Comparison of ENCODE assay signal across 8 cellular contexts in genomic region chr20:13995086-13995665, GRCh38. TPM values are rescaled to one million over a fixed set of nuclear protein-coding genes. Genes with fewer than 3 reads are reported as not detected.
DNase-seq lines count a peak whose midpoint lies in the region; ATAC-seq, FAIRE-seq and TF ChIP-seq lines count a peak whose summit lies in the region.

Gene MACROD2 (plus strand): TSS chr20:13995516.

- no peak within 1 kb of the TSS for H3K27ac Mint-ChIP-seq in activated T-helper 1 cell treated with anti-CD3 and anti-CD28 coated beads, Interleukin-12 subunit alpha, Interleukin-12 subunit beta, Interleukin-2, Interleukin-4 antibody, amounts not matched to agents 30 ng/mL and 10 ng/mL and 1 ng/mL, durations not matched to agents 14 hours and 24 hours and 36 hours
- H3K27ac Mint-ChIP-seq in natural killer cell treated with Interleukin-12 subunit alpha and Interleukin-12 subunit beta and Interleukin-15 and Interleukin-18, amount 100 ng/mL, for 72 hours = no peak within 1 kb of the TSS

- peak within 1 kb of the TSS; percentile 20 for H3K4me3 Mint-ChIP-seq in activated T-helper 1 cell treated with anti-CD3 and anti-CD28 coated beads, Interleukin-12 subunit alpha, Interleukin-12 subunit beta, Interleukin-2, Interleukin-4 antibody, amounts not matched to agents 30 ng/mL and 10 ng/mL and 1 ng/mL, durations not matched to agents 14 hours and 24 hours and 36 hours
- H3K4me3 Mint-ChIP-seq in natural killer cell treated with Interleukin-12 subunit alpha and Interleukin-12 subunit beta and Interleukin-15 and Interleukin-18, amount 100 ng/mL, for 72 hours = peak within 1 kb of the TSS; percentile 50

- peak within 1 kb of the TSS; percentile 76 to 91 (median 84) for H3K27ac ChIP-seq in stomach

- TF ChIP-seq EP300 in stomach (IDR thresholded peaks at IDR 0.05) = no peak

- TF ChIP-seq POLR2A in stomach (IDR thresholded peaks at IDR 0.05) = peak in 1 of 4 donors; percentile 49

- H3K4me1 ChIP-seq in stomach = peaks cover 3 to 36% (median 22%) of the 10 kb centered on the region in 4 donors

- H3K27me3 ChIP-seq in stomach = peaks cover 0 to 15% (median 0%) of the 10 kb centered on the region in 3 donors

- H3K9me3 ChIP-seq in stomach = peaks cover 5 to 28% (median 11%) of the 10 kb centered on the region in 4 donors

- WGBS in stomach, 5 donors = 2 to 5% (median 4%) methylated on average over 41 to 61 of the region's 61 CpGs

- peaks cover 13% of the 10 kb centered on the region for H3K27me3 Mint-ChIP-seq in activated T-helper 1 cell treated with anti-CD3 and anti-CD28 coated beads, Interleukin-12 subunit alpha, Interleukin-12 subunit beta, Interleukin-2, Interleukin-4 antibody, amounts not matched to agents 30 ng/mL and 10 ng/mL and 1 ng/mL, durations not matched to agents 14 hours and 24 hours and 36 hours (ENCODE audit: insufficient read depth)
- peaks cover 0 to 9% of the 10 kb centered on the region in 2 donors for H3K27me3 Mint-ChIP-seq in natural killer cell treated with Interleukin-12 subunit alpha and Interleukin-12 subunit beta and Interleukin-15 and Interleukin-18, amount 100 ng/mL, for 72 hours

- intact Hi-C loops in activated T-helper 1 cell treated with anti-CD3 and anti-CD28 coated beads, Interleukin-12 subunit alpha, Interleukin-12 subunit beta, Interleukin-2, Interleukin-4 antibody, amounts not matched to agents 30 ng/mL and 10 ng/mL and 1 ng/mL, durations not matched to agents 14 hours and 24 hours and 36 hours (cut with micrococcal nuclease) = no loop called here
- intact Hi-C loops in stomach (cut with DNase I; ENCODE audit: low total_unique reads) = no loop called here

- peaks cover 13% of the 10 kb centered on the region for H3K9me3 Mint-ChIP-seq in activated T-helper 1 cell treated with anti-CD3 and anti-CD28 coated beads, Interleukin-12 subunit alpha, Interleukin-12 subunit beta, Interleukin-2, Interleukin-4 antibody, amounts not matched to agents 30 ng/mL and 10 ng/mL and 1 ng/mL, durations not matched to agents 14 hours and 24 hours and 36 hours
- peaks cover 11% of the 10 kb centered on the region for H3K9me3 Mint-ChIP-seq in natural killer cell treated with Interleukin-12 subunit alpha and Interleukin-12 subunit beta and Interleukin-15 and Interleukin-18, amount 100 ng/mL, for 72 hours

- H3K36me3 ChIP-seq in stomach = no peaks in the 10 kb centered on the region

- peak; percentile 85 for ATAC-seq in HG03432 (IDR thresholded peaks at IDR 0.05; ENCODE audit: unreplicated experiment)
- peak; percentile 89 to 96 for ATAC-seq in natural killer cell treated with Interleukin-12 subunit alpha and Interleukin-12 subunit beta and Interleukin-15 and Interleukin-18, amount 100 ng/mL, for 72 hours
- ATAC-seq in GM19395 (IDR thresholded peaks at IDR 0.05; ENCODE audit: unreplicated experiment) = no peak

- DNase-seq in CMK (ENCODE audit: low read depth) (peak; percentile 97), NCI-H774 (lab: John Stamatoyannopoulos, UW) (peak; percentile 95), frontal cortex (ENCODE audit: low spot score in 2 of 2) (peak; percentile 89 to 90), stomach (peak; percentile 98)
- peak; percentile 0 for DNase-seq in activated T-helper 1 cell treated with anti-CD3 and anti-CD28 coated beads, Interleukin-12 subunit alpha, Interleukin-12 subunit beta, Interleukin-2, Interleukin-4 antibody, amounts not matched to agents 30 ng/mL and 10 ng/mL and 1 ng/mL, durations not matched to agents 14 hours and 24 hours and 36 hours (ENCODE audit: low spot score)
- DNase-seq in natural killer cell treated with Interleukin-12 subunit alpha and Interleukin-12 subunit beta and Interleukin-15 and Interleukin-18, amount 100 ng/mL, for 72 hours (ENCODE audit: low spot score) = peak; percentile 79

- H3K4me1 Mint-ChIP-seq in activated T-helper 1 cell treated with anti-CD3 and anti-CD28 coated beads, Interleukin-12 subunit alpha, Interleukin-12 subunit beta, Interleukin-2, Interleukin-4 antibody, amounts not matched to agents 30 ng/mL and 10 ng/mL and 1 ng/mL, durations not matched to agents 14 hours and 24 hours and 36 hours (ENCODE audit: low read depth) = no peaks in the 10 kb centered on the region
- no peaks in the 10 kb centered on the region for H3K4me1 Mint-ChIP-seq in natural killer cell treated with Interleukin-12 subunit alpha and Interleukin-12 subunit beta and Interleukin-15 and Interleukin-18, amount 100 ng/mL, for 72 hours (ENCODE audit: low read depth in 2 of 2)

- H3K36me3 Mint-ChIP-seq in activated T-helper 1 cell treated with anti-CD3 and anti-CD28 coated beads, Interleukin-12 subunit alpha, Interleukin-12 subunit beta, Interleukin-2, Interleukin-4 antibody, amounts not matched to agents 30 ng/mL and 10 ng/mL and 1 ng/mL, durations not matched to agents 14 hours and 24 hours and 36 hours (ENCODE audit: low read depth) = no peaks in the 10 kb centered on the region
- H3K36me3 Mint-ChIP-seq in natural killer cell treated with Interleukin-12 subunit alpha and Interleukin-12 subunit beta and Interleukin-15 and Interleukin-18, amount 100 ng/mL, for 72 hours = peaks cover 5% of the 10 kb centered on the region

- FAIRE-seq in frontal cortex (lab: Jason Lieb, UNC) = no peak

- H3K4me3 ChIP-seq in stomach = peak within 1 kb of the TSS; percentile 74 to 90 (median 81)

- TF ChIP-seq CTCF in stomach (IDR thresholded peaks at IDR 0.05) = peak in 2 of 7 experiments; percentile 12 to 16

RNA-seq across cellular contexts. Expression of gene MACROD2, which starts in this region (rescaled TPM):
- not detected in 2 replicates for total RNA-seq in activated T-helper 1 cell treated with anti-CD3 and anti-CD28 coated beads, Interleukin-12 subunit alpha, Interleukin-12 subunit beta, Interleukin-2, Interleukin-4 antibody, amounts not matched to agents 30 ng/mL and 10 ng/mL and 1 ng/mL, durations not matched to agents 14 hours and 24 hours and 36 hours
- 47.7 TPM for total RNA-seq in frontal cortex
- total RNA-seq in natural killer cell treated with Interleukin-12 subunit alpha and Interleukin-12 subunit beta and Interleukin-15 and Interleukin-18, amount 100 ng/mL, for 72 hours = not detected
- total RNA-seq in stomach = 10 to 100 TPM in 4 of 5 donors, not detected in 1; 10.9 to 31.3 (median 25.3) TPM
- 1 to 10 TPM in 1 of 3 donors, under 1 TPM in 2; 0.78 to 2.1 (median 1.00) TPM for polyA plus RNA-seq in stomach

Comparison
In these comparisons a context has a peak if more than half of its experiments do, and no peak if none do; other contexts are left out.
1. Peak in DNase-seq in activated T-helper 1 cell treated with anti-CD3 and anti-CD28 coated beads, Interleukin-12 subunit alpha, Interleukin-12 subunit beta, Interleukin-2, Interleukin-4 antibody, amounts not matched to agents 30 ng/mL and 10 ng/mL and 1 ng/mL, durations not matched to agents 14 hours and 24 hours and 36 hours; RNA of the gene not detected or under 1 TPM.
2. Peak in DNase-seq and ATAC-seq in natural killer cell treated with Interleukin-12 subunit alpha and Interleukin-12 subunit beta and Interleukin-15 and Interleukin-18, amount 100 ng/mL, for 72 hours; RNA of the gene not detected or under 1 TPM.
3. DNase-seq: peak in every context shown above with its lines; median percentile 98 in stomach; 97 in CMK; 95 in NCI-H774; 90 in frontal cortex; 79 in natural killer cell treated with Interleukin-12 subunit alpha and Interleukin-12 subunit beta and Interleukin-15 and Interleukin-18, amount 100 ng/mL, for 72 hours; 0 in activated T-helper 1 cell treated with anti-CD3 and anti-CD28 coated beads, Interleukin-12 subunit alpha, Interleukin-12 subunit beta, Interleukin-2, Interleukin-4 antibody, amounts not matched to agents 30 ng/mL and 10 ng/mL and 1 ng/mL, durations not matched to agents 14 hours and 24 hours and 36 hours.